ENCODE assay signal across 8 cellular contexts in genomic region chr14:75050852-75051555, GRCh38. TPM values are rescaled to one million over a fixed set of nuclear protein-coding genes. Genes with fewer than 3 reads are reported as not detected.
DNase-seq lines count a peak whose midpoint lies in the region; ATAC-seq and TF ChIP-seq lines count a peak whose summit lies in the region.

TSS of gene MLH3 (minus strand) at chr14:75051467. CDS start at chr14:75049655, 1,812 bp downstream.

- peak; percentile 77 for ATAC-seq in HG02623 (IDR thresholded peaks at IDR 0.05; ENCODE audit: unreplicated experiment)

- no peaks in the 10 kb centered on the region for H3K27me3 ChIP-seq in tibial nerve

- intact Hi-C loops in T-helper 1 cell treated with Interleukin-12 subunit alpha and Interleukin-12 subunit beta and Interleukin-4 antibody, amounts not matched to agents 30 ng/mL and 1 ng/mL, for 36 hours (cut with micrococcal nuclease), result loop anchor here (1.0 to 5.0 kb wide), 3 partner anchors 12 to 126 kb away; partner anchors contain the start of genes EIF2B2 and TMED10
- intact Hi-C loops in cardiac septum (cut with DNase I), result no loop called here

- in situ Hi-C loops in G401 (cut with HindIII; ENCODE audit: low sequenced_read_pairs), result no loop called here

- peak within 1 kb of the TSS; percentile 83 for H3K27ac ChIP-seq in adipose tissue (ENCODE audit: low read depth, low read length)
- H3K27ac ChIP-seq in tibial nerve, result peak within 1 kb of the TSS; percentile 89 to 96 (median 92)

- 0 to 1% (median 1%) methylated on average over 59 of the region's 59 CpGs for WGBS in adipose tissue, 3 donors
- 0% methylated on average over 42 to 55 of the region's 59 CpGs for WGBS in tibial nerve, 2 donors

- peak; percentile 88 for DNase-seq in G401 (ENCODE audit: low spot score)
- peak; percentile 49 for DNase-seq in NCI-H1417 treated with DMSO at 0.1 percent for 48 hours (lab: John Stamatoyannopoulos, UW)
- DNase-seq in cardiac septum (ENCODE audit: low spot score), result peak; percentile 89
- DNase-seq in pons (ENCODE audit: low spot score), result peak; percentile 80
- DNase-seq in tibial nerve (ENCODE audit: low spot score in 2 of 2), result peak; percentile 64 to 67

- TF ChIP-seq CTCF in tibial nerve (IDR thresholded peaks at IDR 0.05), result peak in 1 of 5 experiments; percentile 32

- peak; percentile 42 to 95 for TF ChIP-seq EP300 in tibial nerve (IDR thresholded peaks at IDR 0.05)

- H3K36me3 ChIP-seq in tibial nerve, result no peaks in the 10 kb centered on the region

- no peaks in the 10 kb centered on the region for H3K9me3 ChIP-seq in tibial nerve

- H3K4me3 ChIP-seq in tibial nerve, result peak within 1 kb of the TSS; percentile 62 to 86 (median 70)

- peak; percentile 54 to 78 for TF ChIP-seq POLR2A in tibial nerve (IDR thresholded peaks at IDR 0.05)

- peaks cover 0 to 43% (median 23%) of the 10 kb centered on the region in 4 donors for H3K4me1 ChIP-seq in tibial nerve

RNA-seq across cellular contexts. Expression of gene MLH3, which starts in this region (rescaled TPM):
- 11.1 and 21.0 TPM in 2 replicates for total RNA-seq in G401 (2014; rRNA removed; shearing (Covaris generic))
- total RNA-seq in T-helper 1 cell treated with Interleukin-12 subunit alpha and Interleukin-12 subunit beta and Interleukin-4 antibody, amounts not matched to agents 30 ng/mL and 1 ng/mL, for 36 hours, result 18.3 and 20.2 TPM in 2 replicates
- 1 to 10 TPM; 5.1 to 8.9 (median 6.6) TPM for polyA plus RNA-seq in adipose tissue
- total RNA-seq in cardiac septum (20.0 TPM), tibial nerve (10 to 100 TPM; 26.4 to 48.1 (median 36.0) TPM)

Comparison
In these comparisons a context has a peak if more than half of its experiments do, and no peak if none do; other contexts are left out.
1. Peak in every context shown above with its lines: DNase-seq, ATAC-seq, H3K4me3 ChIP-seq and H3K27ac ChIP-seq.